In genomic region chr7:66114743-66115727, GRCh38 we compare ENCODE assay signal across 8 cellular contexts. TPM values are rescaled to one million over a fixed set of nuclear protein-coding genes. Genes with fewer than 3 reads are reported as not detected.
A peak's percentile ranks its signal among the peaks of the same experiment; 100 is the strongest.
DNase-seq lines count a peak whose midpoint lies in the region; ATAC-seq and TF ChIP-seq lines count a peak whose summit lies in the region.

CRCP (plus strand) TSS chr7:66114847; CDS start chr7:66114963, 116 bp downstream.

- H3K9me3 Mint-ChIP-seq in chondrocyte (ENCODE audit: low read depth) = no peaks in the 10 kb centered on the region

- ATAC-seq in GM18909 (IDR thresholded peaks at IDR 0.05; ENCODE audit: poor library complexity, unreplicated experiment) = peak; percentile 91
- ATAC-seq in HG03159 (IDR thresholded peaks at IDR 0.05; ENCODE audit: unreplicated experiment) = peak; percentile 91

- peaks cover 35% of the 10 kb centered on the region for H3K4me1 Mint-ChIP-seq in chondrocyte (ENCODE audit: low read depth)

- peak within 1 kb of the TSS; percentile 97 for H3K27ac Mint-ChIP-seq in chondrocyte (ENCODE audit: unreplicated experiment)

- DNase-seq in Ammon's horn (ENCODE audit: low spot score) (peak; percentile 78), NCI-H446 treated with DMSO at 0.1 percent for 48 hours (lab: John Stamatoyannopoulos, UW) (peak; percentile 33), chondrocyte (ENCODE audit: low spot score) (peak; percentile 92), kidney tubule cell (ENCODE audit: low spot score) (peak; percentile 85)
- peak; percentile 72 for DNase-seq in activated CD4-positive, alpha-beta T cell treated with anti-CD3 and anti-CD28 coated beads for 1 hour
- DNase-seq in stimulated activated CD4-positive, alpha-beta T cell treated with anti-CD3 and anti-CD28 coated beads, Interleukin-1b, Interleukin-23, amount 100 ng/mL, for 24 hours (ENCODE audit: low read depth in 4 of 4, low spot score in 1 of 4) = peak; percentile 56 to 79 (median 68)

- no peaks in the 10 kb centered on the region for H3K27me3 Mint-ChIP-seq in chondrocyte (ENCODE audit: low read depth)

- no peaks in the 10 kb centered on the region for H3K36me3 Mint-ChIP-seq in chondrocyte (ENCODE audit: low read depth)

- peak; percentile 69 for TF ChIP-seq CTCF in chondrocyte (IDR thresholded peaks at IDR 0.05)

- peak within 1 kb of the TSS; percentile 96 for H3K4me3 Mint-ChIP-seq in chondrocyte (ENCODE audit: unreplicated experiment)

RNA-seq across cellular contexts. Expression of gene CRCP, which starts in this region (rescaled TPM):
- 22.8 to 24.2 TPM (median 23.3 TPM) in 3 replicates for total RNA-seq in chondrocyte

Comparison
In these comparisons a context has a peak if more than half of its experiments do, and no peak if none do; other contexts are left out.
1. Peak in every context shown above with its lines: DNase-seq and ATAC-seq.
2. DNase-seq: peak in every context shown above with its lines; median percentile 92 in chondrocyte; 85 in kidney tubule cell; 78 in Ammon's horn; 72 in activated CD4-positive, alpha-beta T cell treated with anti-CD3 and anti-CD28 coated beads for 1 hour; 68 in stimulated activated CD4-positive, alpha-beta T cell treated with anti-CD3 and anti-CD28 coated beads, Interleukin-1b, Interleukin-23, amount 100 ng/mL, for 24 hours; 33 in NCI-H446 treated with DMSO at 0.1 percent for 48 hours.